Comparison of ENCODE assay signal across 12 cellular contexts in the genomic region with DNA sequence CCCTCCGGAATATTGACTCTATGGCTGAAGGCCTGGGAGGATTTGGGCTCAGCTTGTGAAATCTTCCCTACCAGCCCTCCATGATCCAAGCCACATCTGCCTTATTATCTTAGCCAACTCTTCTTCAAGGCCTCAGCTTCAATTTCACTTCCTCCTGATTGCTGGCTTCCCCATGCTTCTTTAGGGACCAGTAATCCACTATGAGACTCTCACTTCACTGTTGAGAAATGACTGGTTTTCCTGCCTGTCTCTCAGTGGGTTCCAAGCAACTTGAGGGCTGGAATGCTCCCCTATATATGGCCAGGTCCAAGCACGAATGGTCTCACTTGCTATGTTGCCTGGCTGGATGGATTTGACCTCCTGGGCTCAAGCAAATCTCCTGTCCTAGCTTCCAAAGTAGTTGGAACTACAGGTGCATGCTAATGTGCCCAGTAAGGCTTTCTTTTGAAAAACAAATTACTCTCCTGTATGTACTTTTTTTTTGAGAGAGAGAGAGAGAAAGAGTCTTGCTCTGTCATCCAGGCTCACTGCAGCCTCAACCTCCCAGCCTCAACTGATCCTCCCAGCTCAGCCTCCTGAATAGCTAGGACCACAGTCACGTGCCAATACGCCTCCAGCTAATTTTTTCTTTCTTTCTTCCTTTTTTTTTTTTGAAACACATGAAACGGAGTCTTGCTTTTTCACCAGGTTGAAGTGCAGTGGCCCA.
DNase-seq lines count a peak whose midpoint lies in the region; ATAC-seq and TF ChIP-seq lines count a peak whose summit lies in the region.
"Had no signal": no experiment of that assay in that cellular context is flagged by ENCODE, and none has a peak within 500 bp of the region (broad histone marks: within the 10 kb centered on the region; RNA-seq: fewer than 3 reads in every experiment).

No MANE protein-coding gene starts in this region.

- peak; percentile 89 to 98 for DNase-seq in NOMO-1 (lab: John Stamatoyannopoulos, UW; ENCODE audit: unreplicated experiment in 2 of 2)
- no peak for DNase-seq in nephron progenitor cell
- DNase-seq in stimulated activated CD4-positive, alpha-beta T cell treated with anti-CD3 and anti-CD28 coated beads, Interleukin-2, amount 100 ng/mL, for 24 hours = no peak
- DNase-seq in HUDEP-2 (lab: John Stamatoyannopoulos, UW; ENCODE audit: unreplicated experiment in 76 of 76) = no peak
- no peak for DNase-seq in COR-L47 (lab: John Stamatoyannopoulos, UW)
- DNase-seq in iPS-NIHi11 (ENCODE audit: low spot score) = no peak
- DNase-seq: activated CD4-positive, alpha-beta T cell treated with anti-CD3 and anti-CD28 coated beads for 48 hours; activated naive CD8-positive, alpha-beta T cell treated with anti-CD3 and anti-CD28 coated beads, Interleukin-2, amount 50 U/mL, for 24 hours; HFFc6; Peyer's patch had no signal

- H3K27me3 Mint-ChIP-seq in nephron progenitor cell (ENCODE audit: low read depth, poor library complexity) = peaks cover 32% of the 10 kb centered on the region
- H3K27me3 Mint-ChIP-seq: activated naive CD8-positive, alpha-beta T cell treated with anti-CD3 and anti-CD28 coated beads, Interleukin-2, amount 50 U/mL, for 24 hours had no signal

- H3K9me3 Mint-ChIP-seq in nephron progenitor cell = no peaks in the 10 kb centered on the region
- H3K9me3 Mint-ChIP-seq: activated naive CD8-positive, alpha-beta T cell treated with anti-CD3 and anti-CD28 coated beads, Interleukin-2, amount 50 U/mL, for 24 hours; HFFc6 had no signal

- ATAC-seq in GM18907 (IDR thresholded peaks at IDR 0.05; ENCODE audit: unreplicated experiment) = peak; percentile 71
- peak; percentile 60 for ATAC-seq in HG02759 (IDR thresholded peaks at IDR 0.05; ENCODE audit: unreplicated experiment)
- ATAC-seq: activated naive CD8-positive, alpha-beta T cell treated with anti-CD3 and anti-CD28 coated beads, Interleukin-2, amount 50 U/mL, for 24 hours had no signal

- no peak for TF ChIP-seq CTCF in nephron progenitor cell (IDR thresholded peaks at IDR 0.05)

- H3K36me3 Mint-ChIP-seq in nephron progenitor cell (ENCODE audit: low read depth) = no peaks in the 10 kb centered on the region

- peak overlapping the region; percentile 81 for H3K27ac Mint-ChIP-seq in nephron progenitor cell
- H3K27ac Mint-ChIP-seq: activated naive CD8-positive, alpha-beta T cell treated with anti-CD3 and anti-CD28 coated beads, Interleukin-2, amount 50 U/mL, for 24 hours; HFFc6 had no signal

- peaks cover 18% of the 10 kb centered on the region for H3K4me1 Mint-ChIP-seq in nephron progenitor cell
- H3K4me1 Mint-ChIP-seq: activated naive CD8-positive, alpha-beta T cell treated with anti-CD3 and anti-CD28 coated beads, Interleukin-2, amount 50 U/mL, for 24 hours had no signal

- no peak overlapping the region for H3K4me3 Mint-ChIP-seq in nephron progenitor cell
- H3K4me3 Mint-ChIP-seq: activated naive CD8-positive, alpha-beta T cell treated with anti-CD3 and anti-CD28 coated beads, Interleukin-2, amount 50 U/mL, for 24 hours; HFFc6 had no signal

Comparison
In these comparisons a context has a peak if more than half of its experiments do, and no peak if none do; other contexts are left out.
1. DNase-seq: peak in NOMO-1 (2 of 2); none in nephron progenitor cell (single experiment), stimulated activated CD4-positive, alpha-beta T cell treated with anti-CD3 and anti-CD28 coated beads, Interleukin-2, amount 100 ng/mL, for 24 hours (0 of 2), HUDEP-2 (0 of 76), COR-L47 (single experiment) and iPS-NIHi11 (single experiment).